Comparison of ENCODE assay signal across 1 cellular context in the genomic region with DNA sequence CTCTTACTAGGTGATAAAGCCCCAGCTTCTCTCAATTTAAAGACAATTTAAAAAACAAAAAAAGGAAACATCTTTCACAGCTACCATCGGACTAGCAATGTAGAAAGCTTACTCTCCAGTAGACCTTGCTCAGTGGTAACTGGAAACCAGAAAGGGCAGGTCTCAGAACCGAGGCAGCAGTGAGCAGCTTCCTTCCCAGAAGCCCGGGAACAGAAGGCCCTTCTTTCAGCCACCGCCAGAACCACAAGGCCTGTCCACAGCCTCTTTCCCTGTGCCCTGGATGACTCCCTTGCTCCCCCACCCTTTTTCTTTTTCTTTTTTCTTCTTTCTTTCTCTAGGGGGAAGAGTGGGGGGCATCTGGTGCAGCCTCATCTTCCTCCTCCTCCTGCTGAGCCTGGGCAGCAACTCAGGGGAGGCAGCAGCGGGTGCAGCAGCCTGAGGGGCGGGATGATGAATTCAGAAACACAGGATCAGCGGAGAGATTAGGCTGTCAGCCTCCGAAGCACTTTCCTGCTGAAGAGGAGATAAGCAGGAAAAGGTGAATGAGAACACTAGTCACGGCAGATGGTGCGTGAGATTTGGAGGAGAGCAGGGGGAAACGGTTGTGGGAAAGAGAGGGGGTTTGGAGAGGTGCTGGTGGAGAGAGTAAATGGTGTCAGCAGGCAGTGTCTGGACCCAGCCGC.
A peak's percentile ranks its signal among the peaks of the same experiment; 100 is the strongest.
TF ChIP-seq lines count a peak whose summit lies in the region.

No MANE protein-coding gene starts in this region.

TF ChIP-seq in K562, 482 proteins besides CTCF, POLR2A, EP300 and RAD21 (continued from another document and continues in another):
- TF ChIP-seq JUN (IDR thresholded peaks at IDR 0.05; ENCODE audit: borderline replicate concordance, low read depth, low read length) (no peak), JUN (CRISPR knock-in tag; IDR thresholded peaks at IDR 0.05; ENCODE audit: borderline replicate concordance) (no peak), YBX1 (IDR thresholded peaks at IDR 0.05) (0 out of 2 replicates have a peak, but pooled peaks have one; percentile 2), MCM7 (IDR thresholded peaks at IDR 0.05) (no peak), CBFA2T3 (IDR thresholded peaks at IDR 0.05) (peak; percentile 98), CHCHD3 (CRISPR knock-in tag; IDR thresholded peaks at IDR 0.05) (no peak), ATF7 (IDR thresholded peaks at IDR 0.05) (peak; percentile 22; the same call in 1 of the 2 replicates), HOMEZ (CRISPR knock-in tag; IDR thresholded peaks at IDR 0.05) (no peak), ZNF707 (CRISPR knock-in tag; conservative IDR thresholded peaks at IDR 0.05) (no peak), TGIF2 (CRISPR knock-in tag; IDR thresholded peaks at IDR 0.05) (no peak), SREBF2 (CRISPR knock-in tag; IDR thresholded peaks at IDR 0.05) (no peak), TRIM28 (IDR thresholded peaks at IDR 0.05) (no peak; the same call in 1 of the 2 replicates), ZFPM2 (CRISPR knock-in tag; IDR thresholded peaks at IDR 0.05) (no peak), XRCC4 (IDR thresholded peaks at IDR 0.05; ENCODE audit: extremely low read depth, insufficient read depth, insufficient read length) (no peak), KAT2B (IDR thresholded peaks at IDR 0.05; ENCODE audit: low read depth, low read length) (no peak), SRSF1 (IDR thresholded peaks at IDR 0.05; ENCODE audit: low read depth, low read length) (no peak), MEF2D (tag; conservative IDR thresholded peaks at IDR 0.05; ENCODE audit: low read depth) (no peak), ZNF408 (CRISPR knock-in tag; IDR thresholded peaks at IDR 0.05; ENCODE audit: low read depth) (no peak), RREB1 (CRISPR knock-in tag; IDR thresholded peaks at IDR 0.05) (no peak), CBX3 (IDR thresholded peaks at IDR 0.05; ENCODE audit: borderline replicate concordance in 1 of 2, low read length in 2 of 2) (peak in 1 of 2 experiments; percentile 70; a peak in 1 of 3 replicates), CCNT2 (IDR thresholded peaks at IDR 0.05; ENCODE audit: borderline replicate concordance, extremely low read depth, insufficient read length, low read depth, low read length) (no peak), FOXM1 (IDR thresholded peaks at IDR 0.05; ENCODE audit: low read depth) (peak; percentile 76), FOXM1 (CRISPR knock-in tag; IDR thresholded peaks at IDR 0.05; ENCODE audit: low read depth) (no peak), HDAC8 (tag; IDR thresholded peaks at IDR 0.05) (no peak), POLR2H (tag; IDR thresholded peaks at IDR 0.05; ENCODE audit: low read depth) (no peak), CBFA2T2 (conservative IDR thresholded peaks at IDR 0.05) (peak; percentile 96), NKRF (IDR thresholded peaks at IDR 0.05; ENCODE audit: borderline replicate concordance) (0 out of 2 replicates have a peak, but pooled peaks have one; percentile 20)
- TF ChIP-seq, protein P1, sequence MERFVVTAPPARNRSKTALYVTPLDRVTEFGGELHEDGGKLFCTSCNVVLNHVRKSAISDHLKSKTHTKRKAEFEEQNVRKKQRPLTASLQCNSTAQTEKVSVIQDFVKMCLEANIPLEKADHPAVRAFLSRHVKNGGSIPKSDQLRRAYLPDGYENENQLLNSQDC (CRISPR knock-in tag; IDR thresholded peaks at IDR 0.05): no peak
- TF ChIP-seq, protein P2, sequence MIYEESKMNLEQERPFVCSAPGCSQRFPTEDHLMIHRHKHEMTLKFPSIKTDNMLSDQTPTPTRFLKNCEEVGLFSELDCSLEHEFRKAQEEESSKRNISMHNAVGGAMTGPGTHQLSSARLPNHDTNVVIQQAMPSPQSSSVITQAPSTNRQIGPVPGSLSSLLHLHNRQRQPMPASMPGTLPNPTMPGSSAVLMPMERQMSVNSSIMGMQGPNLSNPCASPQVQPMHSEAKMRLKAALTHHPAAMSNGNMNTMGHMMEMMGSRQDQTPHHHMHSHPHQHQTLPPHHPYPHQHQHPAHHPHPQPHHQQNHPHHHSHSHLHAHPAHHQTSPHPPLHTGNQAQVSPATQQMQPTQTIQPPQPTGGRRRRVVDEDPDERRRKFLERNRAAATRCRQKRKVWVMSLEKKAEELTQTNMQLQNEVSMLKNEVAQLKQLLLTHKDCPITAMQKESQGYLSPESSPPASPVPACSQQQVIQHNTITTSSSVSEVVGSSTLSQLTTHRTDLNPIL (CRISPR knock-in tag; IDR thresholded peaks at IDR 0.05): no peak
- TF ChIP-seq, protein P3, sequence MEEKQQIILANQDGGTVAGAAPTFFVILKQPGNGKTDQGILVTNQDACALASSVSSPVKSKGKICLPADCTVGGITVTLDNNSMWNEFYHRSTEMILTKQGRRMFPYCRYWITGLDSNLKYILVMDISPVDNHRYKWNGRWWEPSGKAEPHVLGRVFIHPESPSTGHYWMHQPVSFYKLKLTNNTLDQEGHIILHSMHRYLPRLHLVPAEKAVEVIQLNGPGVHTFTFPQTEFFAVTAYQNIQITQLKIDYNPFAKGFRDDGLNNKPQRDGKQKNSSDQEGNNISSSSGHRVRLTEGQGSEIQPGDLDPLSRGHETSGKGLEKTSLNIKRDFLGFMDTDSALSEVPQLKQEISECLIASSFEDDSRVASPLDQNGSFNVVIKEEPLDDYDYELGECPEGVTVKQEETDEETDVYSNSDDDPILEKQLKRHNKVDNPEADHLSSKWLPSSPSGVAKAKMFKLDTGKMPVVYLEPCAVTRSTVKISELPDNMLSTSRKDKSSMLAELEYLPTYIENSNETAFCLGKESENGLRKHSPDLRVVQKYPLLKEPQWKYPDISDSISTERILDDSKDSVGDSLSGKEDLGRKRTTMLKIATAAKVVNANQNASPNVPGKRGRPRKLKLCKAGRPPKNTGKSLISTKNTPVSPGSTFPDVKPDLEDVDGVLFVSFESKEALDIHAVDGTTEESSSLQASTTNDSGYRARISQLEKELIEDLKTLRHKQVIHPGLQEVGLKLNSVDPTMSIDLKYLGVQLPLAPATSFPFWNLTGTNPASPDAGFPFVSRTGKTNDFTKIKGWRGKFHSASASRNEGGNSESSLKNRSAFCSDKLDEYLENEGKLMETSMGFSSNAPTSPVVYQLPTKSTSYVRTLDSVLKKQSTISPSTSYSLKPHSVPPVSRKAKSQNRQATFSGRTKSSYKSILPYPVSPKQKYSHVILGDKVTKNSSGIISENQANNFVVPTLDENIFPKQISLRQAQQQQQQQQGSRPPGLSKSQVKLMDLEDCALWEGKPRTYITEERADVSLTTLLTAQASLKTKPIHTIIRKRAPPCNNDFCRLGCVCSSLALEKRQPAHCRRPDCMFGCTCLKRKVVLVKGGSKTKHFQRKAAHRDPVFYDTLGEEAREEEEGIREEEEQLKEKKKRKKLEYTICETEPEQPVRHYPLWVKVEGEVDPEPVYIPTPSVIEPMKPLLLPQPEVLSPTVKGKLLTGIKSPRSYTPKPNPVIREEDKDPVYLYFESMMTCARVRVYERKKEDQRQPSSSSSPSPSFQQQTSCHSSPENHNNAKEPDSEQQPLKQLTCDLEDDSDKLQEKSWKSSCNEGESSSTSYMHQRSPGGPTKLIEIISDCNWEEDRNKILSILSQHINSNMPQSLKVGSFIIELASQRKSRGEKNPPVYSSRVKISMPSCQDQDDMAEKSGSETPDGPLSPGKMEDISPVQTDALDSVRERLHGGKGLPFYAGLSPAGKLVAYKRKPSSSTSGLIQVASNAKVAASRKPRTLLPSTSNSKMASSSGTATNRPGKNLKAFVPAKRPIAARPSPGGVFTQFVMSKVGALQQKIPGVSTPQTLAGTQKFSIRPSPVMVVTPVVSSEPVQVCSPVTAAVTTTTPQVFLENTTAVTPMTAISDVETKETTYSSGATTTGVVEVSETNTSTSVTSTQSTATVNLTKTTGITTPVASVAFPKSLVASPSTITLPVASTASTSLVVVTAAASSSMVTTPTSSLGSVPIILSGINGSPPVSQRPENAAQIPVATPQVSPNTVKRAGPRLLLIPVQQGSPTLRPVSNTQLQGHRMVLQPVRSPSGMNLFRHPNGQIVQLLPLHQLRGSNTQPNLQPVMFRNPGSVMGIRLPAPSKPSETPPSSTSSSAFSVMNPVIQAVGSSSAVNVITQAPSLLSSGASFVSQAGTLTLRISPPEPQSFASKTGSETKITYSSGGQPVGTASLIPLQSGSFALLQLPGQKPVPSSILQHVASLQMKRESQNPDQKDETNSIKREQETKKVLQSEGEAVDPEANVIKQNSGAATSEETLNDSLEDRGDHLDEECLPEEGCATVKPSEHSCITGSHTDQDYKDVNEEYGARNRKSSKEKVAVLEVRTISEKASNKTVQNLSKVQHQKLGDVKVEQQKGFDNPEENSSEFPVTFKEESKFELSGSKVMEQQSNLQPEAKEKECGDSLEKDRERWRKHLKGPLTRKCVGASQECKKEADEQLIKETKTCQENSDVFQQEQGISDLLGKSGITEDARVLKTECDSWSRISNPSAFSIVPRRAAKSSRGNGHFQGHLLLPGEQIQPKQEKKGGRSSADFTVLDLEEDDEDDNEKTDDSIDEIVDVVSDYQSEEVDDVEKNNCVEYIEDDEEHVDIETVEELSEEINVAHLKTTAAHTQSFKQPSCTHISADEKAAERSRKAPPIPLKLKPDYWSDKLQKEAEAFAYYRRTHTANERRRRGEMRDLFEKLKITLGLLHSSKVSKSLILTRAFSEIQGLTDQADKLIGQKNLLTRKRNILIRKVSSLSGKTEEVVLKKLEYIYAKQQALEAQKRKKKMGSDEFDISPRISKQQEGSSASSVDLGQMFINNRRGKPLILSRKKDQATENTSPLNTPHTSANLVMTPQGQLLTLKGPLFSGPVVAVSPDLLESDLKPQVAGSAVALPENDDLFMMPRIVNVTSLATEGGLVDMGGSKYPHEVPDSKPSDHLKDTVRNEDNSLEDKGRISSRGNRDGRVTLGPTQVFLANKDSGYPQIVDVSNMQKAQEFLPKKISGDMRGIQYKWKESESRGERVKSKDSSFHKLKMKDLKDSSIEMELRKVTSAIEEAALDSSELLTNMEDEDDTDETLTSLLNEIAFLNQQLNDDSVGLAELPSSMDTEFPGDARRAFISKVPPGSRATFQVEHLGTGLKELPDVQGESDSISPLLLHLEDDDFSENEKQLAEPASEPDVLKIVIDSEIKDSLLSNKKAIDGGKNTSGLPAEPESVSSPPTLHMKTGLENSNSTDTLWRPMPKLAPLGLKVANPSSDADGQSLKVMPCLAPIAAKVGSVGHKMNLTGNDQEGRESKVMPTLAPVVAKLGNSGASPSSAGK (IDR thresholded peaks at IDR 0.05): no peak; the same call in 1 of the 2 replicates
